In the genomic region with DNA sequence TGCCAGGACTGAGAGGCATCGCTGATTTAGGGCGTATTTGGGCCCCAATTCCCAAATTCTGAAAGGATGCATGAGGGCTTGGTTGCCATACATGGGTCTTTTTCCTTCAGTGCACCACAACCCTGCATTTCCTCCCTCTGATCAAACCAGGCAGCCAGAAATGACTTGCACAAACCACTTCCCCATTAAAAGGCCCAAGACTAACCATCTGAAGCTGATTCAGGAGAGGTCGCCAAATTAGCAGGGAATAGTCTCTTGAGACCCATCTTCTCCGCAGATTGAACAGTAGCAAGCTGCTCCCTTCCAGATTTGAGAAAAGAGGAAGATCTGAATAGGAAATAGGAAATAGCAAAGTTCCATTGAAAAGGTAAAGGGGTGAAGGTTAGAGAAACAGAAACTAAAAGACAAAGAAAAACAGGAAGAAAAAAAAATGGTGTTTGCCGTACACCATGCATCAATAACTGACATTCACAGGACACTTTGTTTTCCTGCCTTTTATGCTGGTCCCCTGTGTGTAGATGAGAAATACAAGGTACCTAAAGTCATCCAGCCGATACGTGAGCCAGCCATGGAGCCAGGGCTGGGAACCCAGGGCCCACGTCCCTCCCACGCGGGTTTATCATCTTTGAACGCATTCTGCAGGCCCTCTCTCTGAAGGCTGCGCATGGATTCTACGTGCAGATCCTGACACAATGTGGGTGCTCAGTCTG, we compare ENCODE assay signal across 1 cellular context.
TF ChIP-seq lines count a peak whose summit lies in the region.

No MANE protein-coding gene starts in this region.

TF ChIP-seq in K562, 482 proteins besides CTCF, POLR2A, EP300 and RAD21 (continued from another document and continues in another):
- TF ChIP-seq, protein P1, sequence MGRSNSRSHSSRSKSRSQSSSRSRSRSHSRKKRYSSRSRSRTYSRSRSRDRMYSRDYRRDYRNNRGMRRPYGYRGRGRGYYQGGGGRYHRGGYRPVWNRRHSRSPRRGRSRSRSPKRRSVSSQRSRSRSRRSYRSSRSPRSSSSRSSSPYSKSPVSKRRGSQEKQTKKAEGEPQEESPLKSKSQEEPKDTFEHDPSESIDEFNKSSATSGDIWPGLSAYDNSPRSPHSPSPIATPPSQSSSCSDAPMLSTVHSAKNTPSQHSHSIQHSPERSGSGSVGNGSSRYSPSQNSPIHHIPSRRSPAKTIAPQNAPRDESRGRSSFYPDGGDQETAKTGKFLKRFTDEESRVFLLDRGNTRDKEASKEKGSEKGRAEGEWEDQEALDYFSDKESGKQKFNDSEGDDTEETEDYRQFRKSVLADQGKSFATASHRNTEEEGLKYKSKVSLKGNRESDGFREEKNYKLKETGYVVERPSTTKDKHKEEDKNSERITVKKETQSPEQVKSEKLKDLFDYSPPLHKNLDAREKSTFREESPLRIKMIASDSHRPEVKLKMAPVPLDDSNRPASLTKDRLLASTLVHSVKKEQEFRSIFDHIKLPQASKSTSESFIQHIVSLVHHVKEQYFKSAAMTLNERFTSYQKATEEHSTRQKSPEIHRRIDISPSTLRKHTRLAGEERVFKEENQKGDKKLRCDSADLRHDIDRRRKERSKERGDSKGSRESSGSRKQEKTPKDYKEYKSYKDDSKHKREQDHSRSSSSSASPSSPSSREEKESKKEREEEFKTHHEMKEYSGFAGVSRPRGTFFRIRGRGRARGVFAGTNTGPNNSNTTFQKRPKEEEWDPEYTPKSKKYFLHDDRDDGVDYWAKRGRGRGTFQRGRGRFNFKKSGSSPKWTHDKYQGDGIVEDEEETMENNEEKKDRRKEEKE (IDR thresholded peaks at IDR 0.05; ENCODE audit: borderline replicate concordance in 1 of 2, control insufficient read depth in 1 of 2, low read depth in 2 of 2, low read length in 1 of 2) = no peak
- TF ChIP-seq XRCC5 (IDR thresholded peaks at IDR 0.05; ENCODE audit: low read depth, low read length) (no peak), MED1 (CRISPR knock-in tag; IDR thresholded peaks at IDR 0.05; ENCODE audit: borderline replicate concordance) (no peak), NFE2 (IDR thresholded peaks at IDR 0.05; ENCODE audit: low read depth) (peak; percentile 91), RBM22 (IDR thresholded peaks at IDR 0.05; ENCODE audit: low read depth, low read length, poor library complexity, severe bottlenecking) (no peak), KDM4B (IDR thresholded peaks at IDR 0.05; ENCODE audit: borderline replicate concordance in 2 of 2, low read depth in 1 of 2) (no peak), HNRNPLL (IDR thresholded peaks at IDR 0.05; ENCODE audit: low read depth, low read length, poor library complexity, severe bottlenecking) (no peak), ZBED1 (IDR thresholded peaks at IDR 0.05) (no peak), ZFP36 (IDR thresholded peaks at IDR 0.05; ENCODE audit: low read depth, low read length, partially characterized antibody) (no peak), HDGF (IDR thresholded peaks at IDR 0.05) (no peak), PHTF2 (CRISPR knock-in tag; IDR thresholded peaks at IDR 0.05) (no peak), ZNF217 (CRISPR knock-in tag; IDR thresholded peaks at IDR 0.05) (no peak), FOXA3 (CRISPR knock-in tag; conservative IDR thresholded peaks at IDR 0.05 in 1 of 2, IDR thresholded peaks at IDR 0.05 in 1 of 2) (no peak), CHCHD3 (CRISPR knock-in tag; IDR thresholded peaks at IDR 0.05) (no peak), CHD4 (IDR thresholded peaks at IDR 0.05; ENCODE audit: insufficient read depth, insufficient replicate concordance, low read depth, low read length, poor library complexity, severe bottlenecking) (no peak)
- TF ChIP-seq, protein P2, sequence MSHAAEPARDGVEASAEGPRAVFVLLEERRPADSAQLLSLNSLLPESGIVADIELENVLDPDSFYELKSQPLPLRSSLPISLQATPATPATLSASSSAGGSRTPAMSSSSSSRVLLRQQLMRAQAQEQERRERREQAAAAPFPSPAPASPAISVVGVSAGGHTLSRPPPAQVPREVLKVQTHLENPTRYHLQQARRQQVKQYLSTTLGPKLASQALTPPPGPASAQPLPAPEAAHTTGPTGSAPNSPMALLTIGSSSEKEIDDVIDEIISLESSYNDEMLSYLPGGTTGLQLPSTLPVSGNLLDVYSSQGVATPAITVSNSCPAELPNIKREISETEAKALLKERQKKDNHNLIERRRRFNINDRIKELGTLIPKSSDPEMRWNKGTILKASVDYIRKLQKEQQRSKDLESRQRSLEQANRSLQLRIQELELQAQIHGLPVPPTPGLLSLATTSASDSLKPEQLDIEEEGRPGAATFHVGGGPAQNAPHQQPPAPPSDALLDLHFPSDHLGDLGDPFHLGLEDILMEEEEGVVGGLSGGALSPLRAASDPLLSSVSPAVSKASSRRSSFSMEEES (CRISPR knock-in tag; IDR thresholded peaks at IDR 0.05) = no peak
- TF ChIP-seq, protein P3, sequence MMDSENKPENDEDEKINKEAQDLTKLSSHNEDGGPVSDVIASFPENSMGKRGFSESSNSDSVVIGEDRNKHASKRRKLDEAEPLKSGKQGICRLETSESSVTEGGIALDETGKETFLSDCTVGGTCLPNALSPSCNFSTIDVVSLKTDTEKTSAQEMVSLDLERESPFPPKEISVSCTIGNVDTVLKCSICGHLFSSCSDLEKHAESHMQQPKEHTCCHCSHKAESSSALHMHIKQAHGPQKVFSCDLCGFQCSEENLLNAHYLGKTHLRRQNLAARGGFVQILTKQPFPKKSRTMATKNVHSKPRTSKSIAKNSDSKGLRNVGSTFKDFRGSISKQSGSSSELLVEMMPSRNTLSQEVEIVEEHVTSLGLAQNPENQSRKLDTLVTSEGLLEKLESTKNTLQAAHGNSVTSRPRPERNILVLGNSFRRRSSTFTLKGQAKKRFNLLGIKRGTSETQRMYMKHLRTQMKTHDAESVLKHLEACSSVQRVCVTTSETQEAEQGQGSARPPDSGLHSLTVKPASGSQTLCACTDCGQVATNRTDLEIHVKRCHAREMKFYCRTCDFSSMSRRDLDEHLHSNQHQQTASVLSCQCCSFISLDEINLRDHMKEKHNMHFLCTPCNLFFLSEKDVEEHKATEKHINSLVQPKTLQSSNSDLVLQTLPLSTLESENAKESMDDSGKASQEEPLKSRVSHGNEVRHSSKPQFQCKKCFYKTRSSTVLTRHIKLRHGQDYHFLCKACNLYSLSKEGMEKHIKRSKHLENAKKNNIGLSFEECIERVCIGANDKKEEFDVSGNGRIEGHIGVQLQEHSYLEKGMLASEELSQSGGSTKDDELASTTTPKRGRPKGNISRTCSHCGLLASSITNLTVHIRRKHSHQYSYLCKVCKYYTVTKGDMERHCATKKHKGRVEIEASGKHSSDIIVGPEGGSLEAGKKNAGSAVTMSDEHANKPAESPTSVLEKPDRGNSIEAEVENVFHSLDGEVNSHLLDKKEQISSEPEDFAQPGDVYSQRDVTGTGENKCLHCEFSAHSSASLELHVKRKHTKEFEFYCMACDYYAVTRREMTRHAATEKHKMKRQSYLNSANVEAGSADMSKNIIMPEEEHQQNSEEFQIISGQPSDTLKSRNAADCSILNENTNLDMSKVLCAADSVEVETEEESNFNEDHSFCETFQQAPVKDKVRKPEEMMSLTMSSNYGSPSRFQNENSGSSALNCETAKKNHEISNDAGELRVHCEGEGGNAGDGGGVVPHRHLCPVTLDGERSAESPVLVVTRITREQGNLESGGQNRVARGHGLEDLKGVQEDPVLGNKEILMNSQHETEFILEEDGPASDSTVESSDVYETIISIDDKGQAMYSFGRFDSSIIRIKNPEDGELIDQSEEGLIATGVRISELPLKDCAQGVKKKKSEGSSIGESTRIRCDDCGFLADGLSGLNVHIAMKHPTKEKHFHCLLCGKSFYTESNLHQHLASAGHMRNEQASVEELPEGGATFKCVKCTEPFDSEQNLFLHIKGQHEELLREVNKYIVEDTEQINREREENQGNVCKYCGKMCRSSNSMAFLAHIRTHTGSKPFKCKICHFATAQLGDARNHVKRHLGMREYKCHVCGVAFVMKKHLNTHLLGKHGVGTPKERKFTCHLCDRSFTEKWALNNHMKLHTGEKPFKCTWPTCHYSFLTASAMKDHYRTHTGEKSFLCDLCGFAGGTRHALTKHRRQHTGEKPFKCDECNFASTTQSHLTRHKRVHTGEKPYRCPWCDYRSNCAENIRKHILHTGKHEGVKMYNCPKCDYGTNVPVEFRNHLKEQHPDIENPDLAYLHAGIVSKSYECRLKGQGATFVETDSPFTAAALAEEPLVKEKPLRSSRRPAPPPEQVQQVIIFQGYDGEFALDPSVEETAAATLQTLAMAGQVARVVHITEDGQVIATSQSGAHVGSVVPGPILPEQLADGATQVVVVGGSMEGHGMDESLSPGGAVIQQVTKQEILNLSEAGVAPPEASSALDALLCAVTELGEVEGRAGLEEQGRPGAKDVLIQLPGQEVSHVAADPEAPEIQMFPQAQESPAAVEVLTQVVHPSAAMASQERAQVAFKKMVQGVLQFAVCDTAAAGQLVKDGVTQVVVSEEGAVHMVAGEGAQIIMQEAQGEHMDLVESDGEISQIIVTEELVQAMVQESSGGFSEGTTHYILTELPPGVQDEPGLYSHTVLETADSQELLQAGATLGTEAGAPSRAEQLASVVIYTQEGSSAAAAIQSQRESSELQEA (IDR thresholded peaks at IDR 0.05; ENCODE audit: low read depth) = no peak
- TF ChIP-seq, protein P4, sequence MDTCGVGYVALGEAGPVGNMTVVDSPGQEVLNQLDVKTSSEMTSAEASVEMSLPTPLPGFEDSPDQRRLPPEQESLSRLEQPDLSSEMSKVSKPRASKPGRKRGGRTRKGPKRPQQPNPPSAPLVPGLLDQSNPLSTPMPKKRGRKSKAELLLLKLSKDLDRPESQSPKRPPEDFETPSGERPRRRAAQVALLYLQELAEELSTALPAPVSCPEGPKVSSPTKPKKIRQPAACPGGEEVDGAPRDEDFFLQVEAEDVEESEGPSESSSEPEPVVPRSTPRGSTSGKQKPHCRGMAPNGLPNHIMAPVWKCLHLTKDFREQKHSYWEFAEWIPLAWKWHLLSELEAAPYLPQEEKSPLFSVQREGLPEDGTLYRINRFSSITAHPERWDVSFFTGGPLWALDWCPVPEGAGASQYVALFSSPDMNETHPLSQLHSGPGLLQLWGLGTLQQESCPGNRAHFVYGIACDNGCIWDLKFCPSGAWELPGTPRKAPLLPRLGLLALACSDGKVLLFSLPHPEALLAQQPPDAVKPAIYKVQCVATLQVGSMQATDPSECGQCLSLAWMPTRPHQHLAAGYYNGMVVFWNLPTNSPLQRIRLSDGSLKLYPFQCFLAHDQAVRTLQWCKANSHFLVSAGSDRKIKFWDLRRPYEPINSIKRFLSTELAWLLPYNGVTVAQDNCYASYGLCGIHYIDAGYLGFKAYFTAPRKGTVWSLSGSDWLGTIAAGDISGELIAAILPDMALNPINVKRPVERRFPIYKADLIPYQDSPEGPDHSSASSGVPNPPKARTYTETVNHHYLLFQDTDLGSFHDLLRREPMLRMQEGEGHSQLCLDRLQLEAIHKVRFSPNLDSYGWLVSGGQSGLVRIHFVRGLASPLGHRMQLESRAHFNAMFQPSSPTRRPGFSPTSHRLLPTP (IDR thresholded peaks at IDR 0.05; ENCODE audit: borderline replicate concordance, extremely low read depth, insufficient read length) = no peak
- TF ChIP-seq, protein P5, sequence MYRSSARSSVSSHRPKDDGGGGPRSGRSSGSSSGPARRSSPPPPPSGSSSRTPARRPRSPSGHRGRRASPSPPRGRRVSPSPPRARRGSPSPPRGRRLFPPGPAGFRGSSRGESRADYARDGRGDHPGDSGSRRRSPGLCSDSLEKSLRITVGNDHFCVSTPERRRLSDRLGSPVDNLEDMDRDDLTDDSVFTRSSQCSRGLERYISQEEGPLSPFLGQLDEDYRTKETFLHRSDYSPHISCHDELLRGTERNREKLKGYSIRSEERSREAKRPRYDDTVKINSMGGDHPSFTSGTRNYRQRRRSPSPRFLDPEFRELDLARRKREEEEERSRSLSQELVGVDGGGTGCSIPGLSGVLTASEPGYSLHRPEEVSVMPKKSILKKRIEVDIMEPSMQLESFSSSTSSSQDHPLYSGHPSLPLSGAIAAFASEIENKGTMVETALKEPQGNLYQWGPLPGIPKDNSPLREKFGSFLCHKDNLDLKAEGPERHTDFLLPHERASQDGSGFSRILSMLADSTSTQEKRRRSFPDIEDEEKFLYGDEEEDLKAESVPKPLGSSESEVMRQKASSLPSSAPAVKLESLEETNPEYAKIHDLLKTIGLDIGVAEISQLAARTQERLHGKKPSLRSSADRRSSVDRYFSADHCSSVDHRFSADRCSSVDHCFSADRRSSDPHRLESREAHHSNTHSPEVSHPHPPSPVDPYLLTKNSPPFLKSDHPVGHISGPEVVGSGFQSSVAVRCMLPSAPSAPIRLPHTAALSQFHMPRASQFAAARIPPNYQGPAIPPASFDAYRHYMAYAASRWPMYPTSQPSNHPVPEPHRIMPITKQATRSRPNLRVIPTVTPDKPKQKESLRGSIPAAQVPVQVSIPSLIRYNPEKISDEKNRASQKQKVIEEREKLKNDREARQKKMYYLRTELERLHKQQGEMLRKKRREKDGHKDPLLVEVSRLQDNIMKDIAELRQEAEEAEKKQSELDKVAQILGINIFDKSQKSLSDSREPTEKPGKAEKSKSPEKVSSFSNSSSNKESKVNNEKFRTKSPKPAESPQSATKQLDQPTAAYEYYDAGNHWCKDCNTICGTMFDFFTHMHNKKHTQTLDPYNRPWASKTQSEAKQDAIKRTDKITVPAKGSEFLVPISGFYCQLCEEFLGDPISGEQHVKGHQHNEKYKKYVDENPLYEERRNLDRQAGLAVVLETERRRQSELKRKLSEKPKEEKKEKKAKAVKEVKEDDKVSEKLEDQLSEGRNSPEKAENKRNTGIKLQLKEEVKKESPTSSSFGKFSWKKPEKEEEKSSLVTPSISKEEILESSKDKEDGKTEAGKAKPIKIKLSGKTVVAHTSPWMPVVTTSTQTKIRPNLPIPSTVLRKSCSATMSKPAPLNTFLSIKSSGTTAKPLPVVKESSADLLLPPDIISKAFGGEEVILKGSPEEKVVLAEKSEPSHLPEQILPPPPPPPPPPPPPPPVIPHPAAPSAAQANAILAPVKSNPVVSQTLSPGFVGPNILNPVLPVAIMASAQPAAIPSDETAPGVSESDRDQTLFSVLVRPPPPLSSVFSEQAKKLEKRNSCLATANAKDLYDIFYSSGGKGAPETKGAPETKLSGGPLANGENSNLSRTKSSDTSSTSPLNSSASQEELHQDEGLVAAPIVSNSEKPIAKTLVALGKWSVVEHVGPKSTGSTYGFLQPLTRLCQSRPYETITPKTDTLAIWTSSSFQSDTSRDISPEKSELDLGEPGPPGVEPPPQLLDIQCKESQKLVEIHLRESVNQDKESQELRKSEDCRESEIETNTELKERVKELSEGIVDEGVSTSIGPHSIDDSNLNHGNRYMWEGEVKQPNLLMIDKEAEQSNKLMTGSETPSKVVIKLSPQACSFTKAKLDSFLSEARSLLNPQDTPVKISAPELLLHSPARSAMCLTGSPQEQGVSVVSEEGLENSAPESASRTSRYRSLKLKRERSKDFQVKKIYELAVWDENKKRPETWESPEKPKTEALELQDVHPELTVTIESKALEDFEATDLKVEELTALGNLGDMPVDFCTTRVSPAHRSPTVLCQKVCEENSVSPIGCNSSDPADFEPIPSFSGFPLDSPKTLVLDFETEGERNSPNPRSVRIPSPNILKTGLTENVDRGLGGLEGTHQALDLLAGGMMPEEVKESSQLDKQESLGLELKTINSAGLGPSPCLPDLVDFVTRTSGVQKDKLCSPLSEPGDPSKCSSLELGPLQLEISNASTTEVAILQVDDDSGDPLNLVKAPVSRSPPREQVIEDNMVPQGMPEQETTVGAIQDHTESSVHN (IDR thresholded peaks at IDR 0.05; ENCODE audit: borderline replicate concordance in 1 of 2, low read depth in 1 of 2) = no peak
- TF ChIP-seq, protein P6, sequence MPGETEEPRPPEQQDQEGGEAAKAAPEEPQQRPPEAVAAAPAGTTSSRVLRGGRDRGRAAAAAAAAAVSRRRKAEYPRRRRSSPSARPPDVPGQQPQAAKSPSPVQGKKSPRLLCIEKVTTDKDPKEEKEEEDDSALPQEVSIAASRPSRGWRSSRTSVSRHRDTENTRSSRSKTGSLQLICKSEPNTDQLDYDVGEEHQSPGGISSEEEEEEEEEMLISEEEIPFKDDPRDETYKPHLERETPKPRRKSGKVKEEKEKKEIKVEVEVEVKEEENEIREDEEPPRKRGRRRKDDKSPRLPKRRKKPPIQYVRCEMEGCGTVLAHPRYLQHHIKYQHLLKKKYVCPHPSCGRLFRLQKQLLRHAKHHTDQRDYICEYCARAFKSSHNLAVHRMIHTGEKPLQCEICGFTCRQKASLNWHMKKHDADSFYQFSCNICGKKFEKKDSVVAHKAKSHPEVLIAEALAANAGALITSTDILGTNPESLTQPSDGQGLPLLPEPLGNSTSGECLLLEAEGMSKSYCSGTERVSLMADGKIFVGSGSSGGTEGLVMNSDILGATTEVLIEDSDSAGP (CRISPR knock-in tag; IDR thresholded peaks at IDR 0.05) = no peak
